ENCODE assay signal across 11 cellular contexts in the genomic region with DNA sequence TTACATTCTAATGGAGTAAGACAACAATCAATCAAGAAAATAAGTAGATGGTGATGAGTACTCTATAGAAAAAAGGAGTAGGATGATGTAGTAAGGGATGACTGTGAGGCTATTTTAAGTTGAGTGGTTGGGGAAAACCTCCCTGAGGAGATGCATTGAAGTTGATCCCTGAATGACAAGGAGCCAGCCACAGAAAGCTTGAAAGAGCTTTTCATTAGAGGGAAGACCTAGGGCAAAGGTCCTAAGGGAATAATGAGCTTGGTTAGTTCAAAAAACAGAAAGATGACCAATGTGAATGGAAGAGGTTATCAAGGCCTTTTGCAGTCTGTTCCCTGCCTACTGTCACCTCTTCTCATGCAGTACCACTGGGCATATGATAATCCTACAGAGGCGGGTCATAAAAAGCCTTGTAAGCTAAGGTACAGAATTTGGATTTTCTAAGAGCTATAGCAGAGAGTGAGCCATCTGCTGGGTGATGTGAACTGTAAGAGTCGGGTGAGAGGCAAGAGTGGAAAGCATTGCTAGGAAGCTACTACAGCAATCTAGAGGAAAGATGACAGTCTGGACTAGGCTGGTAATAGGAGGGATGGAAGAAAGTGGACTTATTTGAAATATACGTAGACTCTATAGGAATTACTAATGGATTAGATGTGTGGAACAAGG. TPM values are rescaled to one million over a fixed set of nuclear protein-coding genes. Genes with fewer than 3 reads are reported as not detected.
DNase-seq lines count a peak whose midpoint lies in the region; ATAC-seq, FAIRE-seq and TF ChIP-seq lines count a peak whose summit lies in the region.
"Had no signal": no experiment of that assay in that cellular context is flagged by ENCODE, and none has a peak within 500 bp of the region (broad histone marks: within the 10 kb centered on the region; RNA-seq: fewer than 3 reads in every experiment).

No MANE protein-coding gene starts in this region.

- peaks cover 31% of the 10 kb centered on the region for H4K20me1 ChIP-seq in BLaER1
- no peaks in the 10 kb centered on the region for H4K20me1 ChIP-seq in hepatocyte (ENCODE audit: insufficient read depth, poor library complexity, severe bottlenecking)

- H2AFZ ChIP-seq in hepatocyte, result no peak overlapping the region

- H3K27me3 ChIP-seq in BLaER1, result no peaks in the 10 kb centered on the region; the same call in 1 of the 2 replicates
- H3K27me3 ChIP-seq in HUES48 (ENCODE audit: control insufficient read depth, insufficient read depth, low read length), result no peaks in the 10 kb centered on the region
- no peaks in the 10 kb centered on the region for H3K27me3 ChIP-seq in hepatocyte

- peak; percentile 22 for ATAC-seq in activated T-helper 17 cell treated with anti-CD3 and anti-CD28 coated beads, Interleukin-2, amount 50 U/mL, for 72 hours (replicated peaks)
- ATAC-seq: right cardiac atrium had no signal

- H3K27ac ChIP-seq in BLaER1 (no peak overlapping the region), HUES48 (ENCODE audit: low read depth, low read length) (peak overlapping the region; percentile 73), hepatocyte (no peak overlapping the region)

- H3K36me3 Mint-ChIP-seq in activated T-helper 17 cell treated with anti-CD3 and anti-CD28 coated beads, Interleukin-2, amount 50 U/mL, for 72 hours (ENCODE audit: low read depth), result peaks cover 82% of the 10 kb centered on the region

- H3K9me3 Mint-ChIP-seq in activated T-helper 17 cell treated with anti-CD3 and anti-CD28 coated beads, Interleukin-2, amount 50 U/mL, for 72 hours, result no peaks in the 10 kb centered on the region

- peaks cover 30% of the 10 kb centered on the region for H3K4me1 Mint-ChIP-seq in activated T-helper 17 cell treated with anti-CD3 and anti-CD28 coated beads, Interleukin-2, amount 50 U/mL, for 72 hours

- no peak for TF ChIP-seq CTCF in hepatocyte (IDR thresholded peaks at IDR 0.05; ENCODE audit: poor library complexity)

- FAIRE-seq in GM19239 (lab: Jason Lieb, UNC), result no peak
- FAIRE-seq: bronchial epithelial cell had no signal

- H3K9ac ChIP-seq in BLaER1 (no peak overlapping the region), HUES48 (ENCODE audit: low read depth, low read length) (no peak overlapping the region)

- 88% methylated on average over 3 of the region's 3 CpGs for WGBS in hepatocyte (ENCODE audit: low lambda C conversion rate, missing lambda C conversion rate)

- H3K9me3 ChIP-seq in BLaER1 (no peaks in the 10 kb centered on the region), HUES48 (ENCODE audit: control insufficient read depth, insufficient read depth, low read length) (no peaks in the 10 kb centered on the region), hepatocyte (ENCODE audit: low read depth) (no peaks in the 10 kb centered on the region)

- no peak overlapping the region for H3K4me3 ChIP-seq in BLaER1
- no peak overlapping the region for H3K4me3 ChIP-seq in HUES48 (ENCODE audit: low read depth, low read length)
- H3K4me3 ChIP-seq in hepatocyte, result no peak overlapping the region

- H3K4me1 ChIP-seq in BLaER1 (peaks cover 54% of the 10 kb centered on the region), HUES48 (ENCODE audit: control insufficient read depth, insufficient read depth, low read length) (peaks cover 22% of the 10 kb centered on the region), hepatocyte (ENCODE audit: insufficient read depth) (peaks cover 27% of the 10 kb centered on the region)

- peak overlapping the region; percentile 15 for H3K27ac Mint-ChIP-seq in activated T-helper 17 cell treated with anti-CD3 and anti-CD28 coated beads, Interleukin-2, amount 50 U/mL, for 72 hours

- no peaks in the 10 kb centered on the region for H3K9me2 ChIP-seq in hepatocyte (replicated peaks; ENCODE audit: insufficient read depth)

- DNase-seq in hepatocyte (ENCODE audit: low spot score) (no peak), CD1c-positive myeloid dendritic cell (ENCODE audit: extremely low spot score) (no peak), GM19239 (ENCODE audit: insufficient read length, low spot score) (no peak), NCI-H146 treated with DMSO at 0.1 percent for 48 hours (lab: John Stamatoyannopoulos, UW; ENCODE audit: unreplicated experiment) (no peak), NCI-H1105 (lab: John Stamatoyannopoulos, UW) (no peak)
- DNase-seq: mesendoderm, right cardiac atrium had no signal

- peak overlapping the region; percentile 19 for H3K4me3 Mint-ChIP-seq in activated T-helper 17 cell treated with anti-CD3 and anti-CD28 coated beads, Interleukin-2, amount 50 U/mL, for 72 hours

- no peaks in the 10 kb centered on the region for H3K27me3 Mint-ChIP-seq in activated T-helper 17 cell treated with anti-CD3 and anti-CD28 coated beads, Interleukin-2, amount 50 U/mL, for 72 hours

- H3K36me3 ChIP-seq in BLaER1, result peaks cover 60% of the 10 kb centered on the region
- peaks cover 66% of the 10 kb centered on the region for H3K36me3 ChIP-seq in HUES48 (ENCODE audit: control insufficient read depth, insufficient read depth, low read length)
- H3K36me3 ChIP-seq in hepatocyte (replicated peaks; ENCODE audit: insufficient read depth, low read depth), result no peaks in the 10 kb centered on the region

- H3K79me2 ChIP-seq in hepatocyte, result peaks cover 57% of the 10 kb centered on the region

- H3K4me2 ChIP-seq in BLaER1, result peak overlapping the region; percentile 47
- peak overlapping the region; percentile 86 for H3K4me2 ChIP-seq in hepatocyte

RNA-seq across cellular contexts. Expression of gene PPP2R1B, which starts 3.1 kb away (rescaled TPM):
- 10 to 100 TPM; 46.9 to 72.6 TPM for total RNA-seq in activated T-helper 17 cell treated with anti-CD3 and anti-CD28 coated beads, Interleukin-2, amount 50 U/mL, for 72 hours
- total RNA-seq in hepatocyte, result 41.0 and 43.5 TPM in 2 replicates
- 22.7 and 25.3 TPM in 2 replicates for polyA plus RNA-seq in hepatocyte
